ENCODE assay signal across 1 cellular context in genomic region chr6:129655334-129655733, GRCh38.
TF ChIP-seq lines count a peak whose summit lies in the region.

No MANE protein-coding gene starts in this region.

TF ChIP-seq in A549, 52 proteins besides CTCF, POLR2A, EP300 and RAD21:
- TF ChIP-seq ELK1 (IDR thresholded peaks at IDR 0.05; ENCODE audit: low read depth, low read length) (no peak), FOXS1 (CRISPR knock-in tag; IDR thresholded peaks at IDR 0.05) (no peak), HOXB5 (CRISPR knock-in tag; IDR thresholded peaks at IDR 0.05) (no peak), MAFK (IDR thresholded peaks at IDR 0.05; ENCODE audit: partially characterized antibody) (no peak), EHF (CRISPR knock-in tag; IDR thresholded peaks at IDR 0.05) (no peak), RARB (CRISPR knock-in tag; IDR thresholded peaks at IDR 0.05) (no peak), HOXA7 (CRISPR knock-in tag; IDR thresholded peaks at IDR 0.05) (no peak), CEBPB (IDR thresholded peaks at IDR 0.05) (no peak), FOSL2 (IDR thresholded peaks at IDR 0.05) (no peak), FOSL2 (CRISPR knock-in tag; IDR thresholded peaks at IDR 0.05) (no peak), POLR2AphosphoS2 (conservative IDR thresholded peaks at IDR 0.05; ENCODE audit: low read length) (no peak), ESRRA (IDR thresholded peaks at IDR 0.05; ENCODE audit: borderline replicate concordance, low read length) (no peak), FOSB (CRISPR knock-in tag; IDR thresholded peaks at IDR 0.05) (no peak), CHD2 (IDR thresholded peaks at IDR 0.05; ENCODE audit: low read length, partially characterized antibody) (no peak)
